7 cellular contexts compared by ENCODE assay signal in genomic region chr15:44784918-44785274, GRCh38. TPM values are rescaled to one million over a fixed set of nuclear protein-coding genes. Genes with fewer than 3 reads are reported as not detected.
A peak's percentile ranks its signal among the peaks of the same experiment; 100 is the strongest.
DNase-seq lines count a peak whose midpoint lies in the region; ATAC-seq and TF ChIP-seq lines count a peak whose summit lies in the region.
"Not testable (repeated sequence)": the region's sequence is repeated elsewhere in the genome, so short reads cannot be mapped to it uniquely, and the experiment has no call there.

No MANE protein-coding gene starts in this region.

- H3K9me3 ChIP-seq in Peyer's patch, breast epithelium, heart right ventricle: not testable (repeated sequence)

- not testable (repeated sequence) for TF ChIP-seq POLR2A in Peyer's patch (IDR thresholded peaks at IDR 0.05); breast epithelium (IDR thresholded peaks at IDR 0.05)

- H3K27me3 Mint-ChIP-seq in activated T-cell treated with anti-CD3 and anti-CD28 coated beads, Interleukin-2, amount 50 U/mL, for 4 hours (ENCODE audit: low read depth): not testable (repeated sequence)
- H3K27me3 Mint-ChIP-seq in nephron (ENCODE audit: low read depth): peaks cover 10% of the 10 kb centered on the region

- not testable (repeated sequence) for DNase-seq in GM12864 (ENCODE audit: low read depth); Peyer's patch; activated T-cell treated with anti-CD3 and anti-CD28 coated beads, Interleukin-2, amount 50 U/mL, for 4 hours; breast epithelium (ENCODE audit: low spot score in 2 of 2); heart right ventricle; stimulated activated effector memory CD8-positive, alpha-beta T cell treated with anti-CD3 and anti-CD28 coated beads, Interleukin-12 subunit alpha, Interleukin-12 subunit beta, amount 100 ng/mL, for 72 hours (ENCODE audit: low spot score in 2 of 2)

- 61 to 67% methylated on average over 5 of the region's 5 CpGs for WGBS in heart right ventricle, 2 donors

- peak overlapping the region; percentile 74 for H3K4me3 ChIP-seq in GM12864 (ENCODE audit: low read depth, low read length)
- H3K4me3 ChIP-seq in Peyer's patch: peak overlapping the region; percentile 57 to 94 (median 70)
- peak overlapping the region; percentile 60 to 77 (median 74) for H3K4me3 ChIP-seq in breast epithelium
- peak overlapping the region in 9 of 10 donors; percentile 51 to 91 (median 78) for H3K4me3 ChIP-seq in heart right ventricle

- not testable (repeated sequence) for H3K4me1 ChIP-seq in Peyer's patch, breast epithelium
- peaks cover 0 to 11% (median 0%) of the 10 kb centered on the region in 9 donors for H3K4me1 ChIP-seq in heart right ventricle

- peak overlapping the region; percentile 88 to 96 (median 93) for H3K27ac Mint-ChIP-seq in nephron
- H3K27ac Mint-ChIP-seq in stimulated activated effector memory CD8-positive, alpha-beta T cell treated with anti-CD3 and anti-CD28 coated beads, Interleukin-12 subunit alpha, Interleukin-12 subunit beta, amount 100 ng/mL, for 72 hours: peak overlapping the region; percentile 98

- peak overlapping the region; percentile 86 for H3K4me3 Mint-ChIP-seq in activated T-cell treated with anti-CD3 and anti-CD28 coated beads, Interleukin-2, amount 50 U/mL, for 4 hours
- H3K4me3 Mint-ChIP-seq in nephron: peak overlapping the region; percentile 92 to 95 (median 92)
- H3K4me3 Mint-ChIP-seq in stimulated activated effector memory CD8-positive, alpha-beta T cell treated with anti-CD3 and anti-CD28 coated beads, Interleukin-12 subunit alpha, Interleukin-12 subunit beta, amount 100 ng/mL, for 72 hours: peak overlapping the region; percentile 84

- not testable (repeated sequence) for H3K36me3 Mint-ChIP-seq in activated T-cell treated with anti-CD3 and anti-CD28 coated beads, Interleukin-2, amount 50 U/mL, for 4 hours (ENCODE audit: insufficient read depth); nephron (ENCODE audit: low read depth); stimulated activated effector memory CD8-positive, alpha-beta T cell treated with anti-CD3 and anti-CD28 coated beads, Interleukin-12 subunit alpha, Interleukin-12 subunit beta, amount 100 ng/mL, for 72 hours

- ATAC-seq in activated T-cell treated with anti-CD3 and anti-CD28 coated beads, Interleukin-2, amount 50 U/mL, for 4 hours; heart right ventricle; stimulated activated effector memory CD8-positive, alpha-beta T cell treated with anti-CD3 and anti-CD28 coated beads, Interleukin-12 subunit alpha, Interleukin-12 subunit beta, amount 100 ng/mL, for 72 hours: not testable (repeated sequence)

- not testable (repeated sequence) for H3K36me3 ChIP-seq in Peyer's patch, breast epithelium, heart right ventricle

- intact Hi-C loops in breast epithelium (cut with DNase I; ENCODE audit: low total_unique reads): not testable (repeated sequence)
- intact Hi-C loops in heart right ventricle (cut with DNase I): loop anchor here in 1 of 10 donors (5.0 kb wide), 1 partner anchor 193 kb away; no protein-coding TSS in a partner anchor

- H3K27ac ChIP-seq in Peyer's patch (peak overlapping the region; percentile 82 to 96 (median 90)), breast epithelium (peak overlapping the region; percentile 78 to 93), heart right ventricle (peak overlapping the region in 9 of 10 donors; percentile 82 to 97 (median 92))

- H3K9me3 Mint-ChIP-seq in activated T-cell treated with anti-CD3 and anti-CD28 coated beads, Interleukin-2, amount 50 U/mL, for 4 hours; nephron; stimulated activated effector memory CD8-positive, alpha-beta T cell treated with anti-CD3 and anti-CD28 coated beads, Interleukin-12 subunit alpha, Interleukin-12 subunit beta, amount 100 ng/mL, for 72 hours: not testable (repeated sequence)

- peaks cover 33% of the 10 kb centered on the region for H3K4me1 Mint-ChIP-seq in activated T-cell treated with anti-CD3 and anti-CD28 coated beads, Interleukin-2, amount 50 U/mL, for 4 hours (ENCODE audit: low read depth)
- peaks cover 12% of the 10 kb centered on the region for H3K4me1 Mint-ChIP-seq in nephron
- peaks cover 34% of the 10 kb centered on the region for H3K4me1 Mint-ChIP-seq in stimulated activated effector memory CD8-positive, alpha-beta T cell treated with anti-CD3 and anti-CD28 coated beads, Interleukin-12 subunit alpha, Interleukin-12 subunit beta, amount 100 ng/mL, for 72 hours

- not testable (repeated sequence) for H3K27me3 ChIP-seq in Peyer's patch, breast epithelium, heart right ventricle

- not testable (repeated sequence) for TF ChIP-seq CTCF in GM12864 (IDR thresholded peaks at IDR 0.05; ENCODE audit: low read depth, low read length, missing control alignments); Peyer's patch (IDR thresholded peaks at IDR 0.05); breast epithelium (IDR thresholded peaks at IDR 0.05)
- TF ChIP-seq CTCF in heart right ventricle (IDR thresholded peaks at IDR 0.05): peak in 1 of 9 donors; percentile 7
- TF ChIP-seq CTCF in nephron (IDR thresholded peaks at IDR 0.05; ENCODE audit: unreplicated experiment in 3 of 3): peak in 1 of 3 experiments; percentile 32

RNA-seq across cellular contexts. Expression of gene TRIM69, which starts 48.6 kb away (rescaled TPM):
- 10 to 100 TPM in 2 of 4 donors, 1 to 10 TPM in 2; 6.7 to 11.7 (median 8.9) TPM for total RNA-seq in Peyer's patch
- total RNA-seq in activated T-cell treated with anti-CD3 and anti-CD28 coated beads, Interleukin-2, amount 50 U/mL, for 4 hours: 10 to 100 TPM; 45.4 to 58.2 (median 46.4) TPM
- total RNA-seq in breast epithelium: 10 to 100 TPM in 2 of 3 donors, 1 to 10 TPM in 1; 9.8 to 15.5 (median 13.5) TPM
- total RNA-seq in heart right ventricle: 100 to 1,000 TPM in 1 of 10 donors, 10 to 100 TPM in 9; 58.3 to 146 (median 70.4) TPM
- 10 to 100 TPM; 25.2 to 35.0 TPM for polyA plus RNA-seq in heart right ventricle
